Comparison of ENCODE assay signal across 1 cellular context in the genomic region with DNA sequence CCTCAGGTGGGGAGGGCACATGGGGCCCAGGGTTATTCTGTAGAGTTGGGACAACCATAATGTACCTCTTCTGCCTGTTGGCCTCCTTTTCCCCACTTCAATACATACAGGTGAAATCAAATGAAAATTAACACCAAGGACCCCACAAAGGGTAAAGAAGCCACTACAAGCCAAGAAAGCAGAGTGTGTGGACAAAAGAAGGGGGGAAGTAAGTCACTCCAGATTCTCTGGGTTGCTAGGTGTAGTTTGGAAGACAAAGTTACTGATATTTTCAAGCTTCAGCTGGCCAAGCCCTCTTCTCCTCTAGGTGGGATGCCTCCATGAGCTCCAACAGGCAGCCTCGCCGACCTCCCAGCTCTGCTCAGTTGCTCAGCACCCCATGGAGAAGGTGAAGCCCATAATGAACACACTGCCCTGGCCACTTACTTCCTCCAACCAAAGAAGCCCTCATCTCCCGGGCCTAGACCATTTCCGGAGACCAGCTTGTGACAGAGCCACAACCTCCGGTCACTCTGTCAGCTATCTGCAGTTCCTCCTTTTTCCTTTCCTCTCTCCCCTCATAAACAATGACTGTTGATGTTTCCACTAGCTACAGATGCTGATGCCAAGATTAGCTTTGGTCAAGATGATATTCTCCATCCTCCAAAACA.
TF ChIP-seq lines count a peak whose summit lies in the region.

No MANE protein-coding gene starts in this region.

TF ChIP-seq in K562, 482 proteins besides CTCF, POLR2A, EP300 and RAD21 (continued from another document and continues in another):
- TF ChIP-seq, protein P1, sequence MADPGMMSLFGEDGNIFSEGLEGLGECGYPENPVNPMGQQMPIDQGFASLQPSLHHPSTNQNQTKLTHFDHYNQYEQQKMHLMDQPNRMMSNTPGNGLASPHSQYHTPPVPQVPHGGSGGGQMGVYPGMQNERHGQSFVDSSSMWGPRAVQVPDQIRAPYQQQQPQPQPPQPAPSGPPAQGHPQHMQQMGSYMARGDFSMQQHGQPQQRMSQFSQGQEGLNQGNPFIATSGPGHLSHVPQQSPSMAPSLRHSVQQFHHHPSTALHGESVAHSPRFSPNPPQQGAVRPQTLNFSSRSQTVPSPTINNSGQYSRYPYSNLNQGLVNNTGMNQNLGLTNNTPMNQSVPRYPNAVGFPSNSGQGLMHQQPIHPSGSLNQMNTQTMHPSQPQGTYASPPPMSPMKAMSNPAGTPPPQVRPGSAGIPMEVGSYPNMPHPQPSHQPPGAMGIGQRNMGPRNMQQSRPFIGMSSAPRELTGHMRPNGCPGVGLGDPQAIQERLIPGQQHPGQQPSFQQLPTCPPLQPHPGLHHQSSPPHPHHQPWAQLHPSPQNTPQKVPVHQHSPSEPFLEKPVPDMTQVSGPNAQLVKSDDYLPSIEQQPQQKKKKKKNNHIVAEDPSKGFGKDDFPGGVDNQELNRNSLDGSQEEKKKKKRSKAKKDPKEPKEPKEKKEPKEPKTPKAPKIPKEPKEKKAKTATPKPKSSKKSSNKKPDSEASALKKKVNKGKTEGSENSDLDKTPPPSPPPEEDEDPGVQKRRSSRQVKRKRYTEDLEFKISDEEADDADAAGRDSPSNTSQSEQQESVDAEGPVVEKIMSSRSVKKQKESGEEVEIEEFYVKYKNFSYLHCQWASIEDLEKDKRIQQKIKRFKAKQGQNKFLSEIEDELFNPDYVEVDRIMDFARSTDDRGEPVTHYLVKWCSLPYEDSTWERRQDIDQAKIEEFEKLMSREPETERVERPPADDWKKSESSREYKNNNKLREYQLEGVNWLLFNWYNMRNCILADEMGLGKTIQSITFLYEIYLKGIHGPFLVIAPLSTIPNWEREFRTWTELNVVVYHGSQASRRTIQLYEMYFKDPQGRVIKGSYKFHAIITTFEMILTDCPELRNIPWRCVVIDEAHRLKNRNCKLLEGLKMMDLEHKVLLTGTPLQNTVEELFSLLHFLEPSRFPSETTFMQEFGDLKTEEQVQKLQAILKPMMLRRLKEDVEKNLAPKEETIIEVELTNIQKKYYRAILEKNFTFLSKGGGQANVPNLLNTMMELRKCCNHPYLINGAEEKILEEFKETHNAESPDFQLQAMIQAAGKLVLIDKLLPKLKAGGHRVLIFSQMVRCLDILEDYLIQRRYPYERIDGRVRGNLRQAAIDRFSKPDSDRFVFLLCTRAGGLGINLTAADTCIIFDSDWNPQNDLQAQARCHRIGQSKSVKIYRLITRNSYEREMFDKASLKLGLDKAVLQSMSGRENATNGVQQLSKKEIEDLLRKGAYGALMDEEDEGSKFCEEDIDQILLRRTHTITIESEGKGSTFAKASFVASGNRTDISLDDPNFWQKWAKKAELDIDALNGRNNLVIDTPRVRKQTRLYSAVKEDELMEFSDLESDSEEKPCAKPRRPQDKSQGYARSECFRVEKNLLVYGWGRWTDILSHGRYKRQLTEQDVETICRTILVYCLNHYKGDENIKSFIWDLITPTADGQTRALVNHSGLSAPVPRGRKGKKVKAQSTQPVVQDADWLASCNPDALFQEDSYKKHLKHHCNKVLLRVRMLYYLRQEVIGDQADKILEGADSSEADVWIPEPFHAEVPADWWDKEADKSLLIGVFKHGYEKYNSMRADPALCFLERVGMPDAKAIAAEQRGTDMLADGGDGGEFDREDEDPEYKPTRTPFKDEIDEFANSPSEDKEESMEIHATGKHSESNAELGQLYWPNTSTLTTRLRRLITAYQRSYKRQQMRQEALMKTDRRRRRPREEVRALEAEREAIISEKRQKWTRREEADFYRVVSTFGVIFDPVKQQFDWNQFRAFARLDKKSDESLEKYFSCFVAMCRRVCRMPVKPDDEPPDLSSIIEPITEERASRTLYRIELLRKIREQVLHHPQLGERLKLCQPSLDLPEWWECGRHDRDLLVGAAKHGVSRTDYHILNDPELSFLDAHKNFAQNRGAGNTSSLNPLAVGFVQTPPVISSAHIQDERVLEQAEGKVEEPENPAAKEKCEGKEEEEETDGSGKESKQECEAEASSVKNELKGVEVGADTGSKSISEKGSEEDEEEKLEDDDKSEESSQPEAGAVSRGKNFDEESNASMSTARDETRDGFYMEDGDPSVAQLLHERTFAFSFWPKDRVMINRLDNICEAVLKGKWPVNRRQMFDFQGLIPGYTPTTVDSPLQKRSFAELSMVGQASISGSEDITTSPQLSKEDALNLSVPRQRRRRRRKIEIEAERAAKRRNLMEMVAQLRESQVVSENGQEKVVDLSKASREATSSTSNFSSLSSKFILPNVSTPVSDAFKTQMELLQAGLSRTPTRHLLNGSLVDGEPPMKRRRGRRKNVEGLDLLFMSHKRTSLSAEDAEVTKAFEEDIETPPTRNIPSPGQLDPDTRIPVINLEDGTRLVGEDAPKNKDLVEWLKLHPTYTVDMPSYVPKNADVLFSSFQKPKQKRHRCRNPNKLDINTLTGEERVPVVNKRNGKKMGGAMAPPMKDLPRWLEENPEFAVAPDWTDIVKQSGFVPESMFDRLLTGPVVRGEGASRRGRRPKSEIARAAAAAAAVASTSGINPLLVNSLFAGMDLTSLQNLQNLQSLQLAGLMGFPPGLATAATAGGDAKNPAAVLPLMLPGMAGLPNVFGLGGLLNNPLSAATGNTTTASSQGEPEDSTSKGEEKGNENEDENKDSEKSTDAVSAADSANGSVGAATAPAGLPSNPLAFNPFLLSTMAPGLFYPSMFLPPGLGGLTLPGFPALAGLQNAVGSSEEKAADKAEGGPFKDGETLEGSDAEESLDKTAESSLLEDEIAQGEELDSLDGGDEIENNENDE (IDR thresholded peaks at IDR 0.05; ENCODE audit: low read depth, low read length) = no peak
- TF ChIP-seq FOSL1 (tag; conservative IDR thresholded peaks at IDR 0.05) (no peak), SNRNP70 (optimal IDR thresholded peaks at IDR 0.05; ENCODE audit: low read depth, low read length) (no peak), NFATC3 (IDR thresholded peaks at IDR 0.05) (no peak), ZNF318 (IDR thresholded peaks at IDR 0.05; ENCODE audit: borderline replicate concordance in 1 of 2, low read depth in 1 of 2) (no peak), JUNB (CRISPR knock-in tag; conservative IDR thresholded peaks at IDR 0.05) (no peak), NCOR1 (IDR thresholded peaks at IDR 0.05) (peak; percentile 40; the same call in 1 of the 2 replicates), ZBTB9 (CRISPR knock-in tag; IDR thresholded peaks at IDR 0.05) (0 out of 2 replicates have a peak, but pooled peaks have one; percentile 53), SPI1 (IDR thresholded peaks at IDR 0.05; ENCODE audit: borderline replicate concordance, low read depth, low read length) (peak; percentile 94), STAG1 (CRISPR knock-in tag; IDR thresholded peaks at IDR 0.05; ENCODE audit: borderline replicate concordance) (no peak), NR4A1 (CRISPR knock-in tag; IDR thresholded peaks at IDR 0.05) (no peak), NR4A1 (tag; IDR thresholded peaks at IDR 0.05) (no peak), GTF2E2 (tag; IDR thresholded peaks at IDR 0.05) (no peak), ZNF12 (CRISPR knock-in tag; IDR thresholded peaks at IDR 0.05) (no peak), SMAD2 (IDR thresholded peaks at IDR 0.05; ENCODE audit: low read depth, low read length) (no peak), BCOR (IDR thresholded peaks at IDR 0.05) (no peak), DPF2 (IDR thresholded peaks at IDR 0.05) (peak; percentile 47), SMC3 (conservative IDR thresholded peaks at IDR 0.05; ENCODE audit: insufficient read depth, low read depth, low read length) (no peak), ZFP36 (IDR thresholded peaks at IDR 0.05; ENCODE audit: low read depth, low read length, partially characterized antibody) (no peak), KDM4B (IDR thresholded peaks at IDR 0.05; ENCODE audit: borderline replicate concordance in 2 of 2, low read depth in 1 of 2) (no peak)
- TF ChIP-seq, protein P2, sequence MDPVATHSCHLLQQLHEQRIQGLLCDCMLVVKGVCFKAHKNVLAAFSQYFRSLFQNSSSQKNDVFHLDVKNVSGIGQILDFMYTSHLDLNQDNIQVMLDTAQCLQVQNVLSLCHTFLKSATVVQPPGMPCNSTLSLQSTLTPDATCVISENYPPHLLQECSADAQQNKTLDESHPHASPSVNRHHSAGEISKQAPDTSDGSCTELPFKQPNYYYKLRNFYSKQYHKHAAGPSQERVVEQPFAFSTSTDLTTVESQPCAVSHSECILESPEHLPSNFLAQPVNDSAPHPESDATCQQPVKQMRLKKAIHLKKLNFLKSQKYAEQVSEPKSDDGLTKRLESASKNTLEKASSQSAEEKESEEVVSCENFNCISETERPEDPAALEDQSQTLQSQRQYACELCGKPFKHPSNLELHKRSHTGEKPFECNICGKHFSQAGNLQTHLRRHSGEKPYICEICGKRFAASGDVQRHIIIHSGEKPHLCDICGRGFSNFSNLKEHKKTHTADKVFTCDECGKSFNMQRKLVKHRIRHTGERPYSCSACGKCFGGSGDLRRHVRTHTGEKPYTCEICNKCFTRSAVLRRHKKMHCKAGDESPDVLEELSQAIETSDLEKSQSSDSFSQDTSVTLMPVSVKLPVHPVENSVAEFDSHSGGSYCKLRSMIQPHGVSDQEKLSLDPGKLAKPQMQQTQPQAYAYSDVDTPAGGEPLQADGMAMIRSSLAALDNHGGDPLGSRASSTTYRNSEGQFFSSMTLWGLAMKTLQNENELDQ (CRISPR knock-in tag; IDR thresholded peaks at IDR 0.05; ENCODE audit: borderline replicate concordance) = no peak
- TF ChIP-seq, protein P3, sequence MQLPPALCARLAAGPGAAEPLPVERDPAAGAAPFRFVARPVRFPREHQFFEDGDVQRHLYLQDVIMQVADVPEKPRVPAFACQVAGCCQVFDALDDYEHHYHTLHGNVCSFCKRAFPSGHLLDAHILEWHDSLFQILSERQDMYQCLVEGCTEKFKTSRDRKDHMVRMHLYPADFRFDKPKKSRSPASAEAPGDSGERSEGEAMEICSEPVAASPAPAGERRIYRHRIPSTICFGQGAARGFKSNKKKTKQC (CRISPR knock-in tag; IDR thresholded peaks at IDR 0.05) = no peak
